ENCODE assay signal across 24 cellular contexts in the genomic region with DNA sequence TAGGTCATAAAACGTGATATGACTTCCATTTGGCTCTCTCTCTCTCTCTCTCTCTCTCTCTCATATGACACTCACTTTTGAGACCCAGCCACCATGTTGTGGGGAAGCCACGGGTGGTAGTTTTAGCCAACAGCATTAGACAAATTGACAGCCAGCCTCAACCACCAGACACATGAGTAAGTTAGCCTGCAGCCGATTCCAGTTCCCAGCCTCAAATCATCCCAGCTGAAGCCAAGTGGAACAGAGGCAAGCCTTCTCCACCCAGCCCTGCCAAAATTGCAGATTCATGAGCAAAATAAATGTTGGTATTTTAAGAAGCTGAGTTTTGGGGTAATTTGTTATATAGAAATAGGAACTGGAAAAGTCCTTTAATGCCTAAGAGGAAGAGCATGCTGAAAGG.
A peak's percentile ranks its signal among the peaks of the same experiment; 100 is the strongest.
DNase-seq lines count a peak whose midpoint lies in the region; ATAC-seq, FAIRE-seq and TF ChIP-seq lines count a peak whose summit lies in the region.
"Had no signal": no experiment of that assay in that cellular context is flagged by ENCODE, and none has a peak within 500 bp of the region (broad histone marks: within the 10 kb centered on the region; RNA-seq: fewer than 3 reads in every experiment).

No MANE protein-coding gene starts in this region.

- no peaks in the 10 kb centered on the region for H3K79me2 ChIP-seq in GM23248 (ENCODE audit: insufficient read depth)
- H3K79me2 ChIP-seq in astrocyte (ENCODE audit: insufficient read depth, low read length), result no peaks in the 10 kb centered on the region
- H3K79me2 ChIP-seq in fibroblast of lung (ENCODE audit: control insufficient read depth, insufficient read depth, low read length), result no peaks in the 10 kb centered on the region

- H2AFZ ChIP-seq in GM23248, result no peak overlapping the region
- no peak overlapping the region for H2AFZ ChIP-seq in astrocyte (ENCODE audit: low read depth, low read length)
- H2AFZ ChIP-seq in fibroblast of lung (ENCODE audit: low read length), result no peak overlapping the region

- H3K9me2 ChIP-seq in GM23248 (ENCODE audit: insufficient read depth), result no peaks in the 10 kb centered on the region

- no peaks in the 10 kb centered on the region for H3K9me3 ChIP-seq in GM23248 (ENCODE audit: low read depth)
- peaks cover 3% of the 10 kb centered on the region for H3K9me3 ChIP-seq in astrocyte (ENCODE audit: insufficient read depth, low read depth, low read length)
- no peaks in the 10 kb centered on the region for H3K9me3 ChIP-seq in fibroblast of lung (ENCODE audit: control insufficient read depth, insufficient read depth, low read depth, low read length)
- H3K9me3 ChIP-seq: BE2C, SJCRH30 had no signal

- WGBS in GM23248 (ENCODE audit: low coverage in 1 of 2, low lambda C conversion rate in 2 of 2, missing lambda C conversion rate in 2 of 2), 2 experiments, result 1 to 5% methylated on average over 3 of the region's 3 CpGs

- H3K27ac ChIP-seq in GM23248, result no peak overlapping the region
- no peak overlapping the region for H3K27ac ChIP-seq in astrocyte (ENCODE audit: low read depth, low read length)
- no peak overlapping the region for H3K27ac ChIP-seq in fibroblast of lung (ENCODE audit: insufficient read depth, low read length)
- H3K27ac ChIP-seq: HL-60, SJCRH30 had no signal

- peaks cover 5% of the 10 kb centered on the region for H3K4me1 ChIP-seq in GM23248 (ENCODE audit: insufficient read depth)
- H3K4me1 ChIP-seq in astrocyte (ENCODE audit: insufficient read depth, low read length), result no peaks in the 10 kb centered on the region
- H3K4me1 ChIP-seq in fibroblast of lung (ENCODE audit: control insufficient read depth, extremely low read depth, insufficient read depth, low read length), result no peaks in the 10 kb centered on the region
- H3K4me1 ChIP-seq: BE2C, SJCRH30 had no signal

- TF ChIP-seq CTCF in astrocyte (IDR thresholded peaks at IDR 0.05; ENCODE audit: insufficient read depth, low read depth, low read length), result no peak
- no peak for TF ChIP-seq CTCF in fibroblast of lung (conservative IDR thresholded peaks at IDR 0.05 in 1 of 2, IDR thresholded peaks at IDR 0.05 in 1 of 2; ENCODE audit: low read depth in 1 of 2, low read length in 2 of 2)

- peaks cover 7% of the 10 kb centered on the region for H3K27me3 Mint-ChIP-seq in astrocyte (ENCODE audit: low read depth, unreplicated experiment)

- H3K4me2 ChIP-seq in GM23248 (ENCODE audit: unreplicated experiment) (no peak overlapping the region), astrocyte (ENCODE audit: low read length) (no peak overlapping the region), fibroblast of lung (ENCODE audit: extremely low read depth, insufficient read depth, low read length) (no peak overlapping the region)

- in situ Hi-C loops in GM23248 (cut with MboI) (no loop called here), KBM-7 (cut with MboI; ENCODE audit: low pct_unique_long_range_greater_than_20kb, low sequenced_read_pairs) (no loop called here)

- peak; percentile 25 for DNase-seq in AG08395 (ENCODE audit: low spot score)
- peak; percentile 55 for DNase-seq in GM23248
- DNase-seq in astrocyte (ENCODE audit: low read depth), result peak; percentile 20
- DNase-seq in fibroblast of lung (ENCODE audit: low read depth in 2 of 2), result peak; percentile 6 to 29
- no peak for DNase-seq in left colon
- DNase-seq in activated CD4-positive, alpha-beta T cell treated with anti-CD3 and anti-CD28 coated beads for 4 hours, result no peak
- no peak for DNase-seq in KBM-7
- DNase-seq: BE2C; DMS53; H9; HFFc6; KG1; MV-4-11; NCI-H1105 treated with DMSO at 0.1 percent for 48 hours; NCI-H2081 treated with DMSO at 0.1 percent for 48 hours; NCI-H446; NCI-H526 treated with DMSO at 0.1 percent for 48 hours; NK-92 treated with Interleukin-12 subunit alpha and Interleukin-12 subunit beta, amount 100 ng/mL, for 24 hours; SJCRH30 had no signal

- TF ChIP-seq POLR2A in GM18505 (IDR thresholded peaks at IDR 0.05; ENCODE audit: borderline replicate concordance, extremely low read depth, insufficient read depth, insufficient read length), result no peak

- intact Hi-C loops in left colon (cut with DNase I, micrococcal nuclease), result no loop called here

- H3K36me3 ChIP-seq in GM23248 (ENCODE audit: low read depth) (no peaks in the 10 kb centered on the region), astrocyte (ENCODE audit: insufficient read depth, low read length) (no peaks in the 10 kb centered on the region), fibroblast of lung (ENCODE audit: control insufficient read depth, insufficient read depth, low read length) (no peaks in the 10 kb centered on the region)
- H3K36me3 ChIP-seq: BE2C, SJCRH30 had no signal

- H3K36me3 Mint-ChIP-seq in astrocyte (ENCODE audit: low read depth, unreplicated experiment), result no peaks in the 10 kb centered on the region

- H3K27ac Mint-ChIP-seq in astrocyte (ENCODE audit: unreplicated experiment), result no peak overlapping the region
- H3K27ac Mint-ChIP-seq: H9, HFFc6 had no signal

- no peak for FAIRE-seq in astrocyte (lab: Jason Lieb, UNC)
- FAIRE-seq: D721Med, GM12878, HepG2 had no signal

- no peak overlapping the region for H3K4me3 Mint-ChIP-seq in astrocyte (ENCODE audit: unreplicated experiment)
- H3K4me3 Mint-ChIP-seq: H9, HFFc6 had no signal

- H3K27me3 ChIP-seq in GM23248 (replicated peaks; ENCODE audit: insufficient read depth) (no peaks in the 10 kb centered on the region; the same call in 1 of the 2 replicates), astrocyte (ENCODE audit: insufficient read depth, low read length) (peaks cover 2% of the 10 kb centered on the region), fibroblast of lung (ENCODE audit: control insufficient read depth, insufficient read depth, low read length) (peaks cover 7% of the 10 kb centered on the region)
- H3K27me3 ChIP-seq: BE2C, SJCRH30 had no signal

- H3F3A ChIP-seq in GM23248 (ENCODE audit: insufficient read depth), result no peaks in the 10 kb centered on the region; the same call in 1 of the 2 replicates

- no peak overlapping the region for H3K4me3 ChIP-seq in GM23248
- H3K4me3 ChIP-seq in astrocyte (ENCODE audit: insufficient read depth, low read depth, low read length), result no peak overlapping the region
- H3K4me3 ChIP-seq in fibroblast of lung (replicated peaks in 1 of 4; ENCODE audit: control extremely low read depth in 1 of 4, insufficient read depth in 1 of 4, low read depth in 3 of 4, low read length in 4 of 4), result no peak overlapping the region
- H3K4me3 ChIP-seq: GM12878, SJCRH30 had no signal

- peaks cover 9% of the 10 kb centered on the region for H3K9me3 Mint-ChIP-seq in astrocyte (ENCODE audit: unreplicated experiment)

- H4K20me1 ChIP-seq in GM23248 (ENCODE audit: insufficient read depth), result no peaks in the 10 kb centered on the region
- no peaks in the 10 kb centered on the region for H4K20me1 ChIP-seq in astrocyte (ENCODE audit: insufficient read depth, low read length)
- no peaks in the 10 kb centered on the region for H4K20me1 ChIP-seq in fibroblast of lung (ENCODE audit: control insufficient read depth, extremely low read depth, insufficient read depth, low read length)

- H3K4me1 Mint-ChIP-seq in astrocyte (ENCODE audit: low read depth, unreplicated experiment), result no peaks in the 10 kb centered on the region
- H3K4me1 Mint-ChIP-seq: H9 had no signal

- ATAC-seq in GM18505 (IDR thresholded peaks at IDR 0.05; ENCODE audit: unreplicated experiment) (no peak), left colon (no peak)
- ATAC-seq: GM12878, HepG2 had no signal

- H3K9ac ChIP-seq in GM23248, result no peak overlapping the region
- H3K9ac ChIP-seq in astrocyte (ENCODE audit: low read length), result no peak overlapping the region
- H3K9ac ChIP-seq in fibroblast of lung (ENCODE audit: insufficient read depth, low read length), result no peak overlapping the region

Comparison
In these comparisons a context has a peak if more than half of its experiments do, and no peak if none do; other contexts are left out.
1. DNase-seq: peak in AG08395 (single experiment), GM23248 (single experiment), astrocyte (single experiment) and fibroblast of lung (2 of 2); none in left colon (0 of 2), activated CD4-positive, alpha-beta T cell treated with anti-CD3 and anti-CD28 coated beads for 4 hours (0 of 2) and KBM-7 (single experiment).